In genomic region chr3:141708367-141708766, GRCh38 we compare ENCODE assay signal across 2 cellular contexts.
TF ChIP-seq lines count a peak whose summit lies in the region.

No MANE protein-coding gene starts in this region.

TF ChIP-seq in K562, 482 proteins besides CTCF, POLR2A, EP300 and RAD21:
- peak; percentile 51 for TF ChIP-seq USF2 (CRISPR knock-in tag; IDR thresholded peaks at IDR 0.05)
- TF ChIP-seq CUX1 (CRISPR knock-in tag; IDR thresholded peaks at IDR 0.05): no peak
- peak; percentile 48; the same call in 1 of the 2 replicates for TF ChIP-seq RAD51 (IDR thresholded peaks at IDR 0.05; ENCODE audit: borderline replicate concordance, low read depth)
- no peak for TF ChIP-seq RERE (CRISPR knock-in tag; IDR thresholded peaks at IDR 0.05; ENCODE audit: borderline replicate concordance)
- no peak for TF ChIP-seq ZNF217 (CRISPR knock-in tag; IDR thresholded peaks at IDR 0.05)
- TF ChIP-seq CEBPB (tag; IDR thresholded peaks at IDR 0.05): peak; percentile 13; the same call in 1 of the 2 replicates
- peak; percentile 40 for TF ChIP-seq USF1 (CRISPR knock-in tag; IDR thresholded peaks at IDR 0.05)
- no peak for TF ChIP-seq KDM5B (IDR thresholded peaks at IDR 0.05; ENCODE audit: insufficient replicate concordance, low read depth, low read length)
- TF ChIP-seq C11orf30 (IDR thresholded peaks at IDR 0.05; ENCODE audit: low read depth): no peak
- no peak for TF ChIP-seq NFIC (IDR thresholded peaks at IDR 0.05)

TF ChIP-seq in WTC11, 78 proteins besides CTCF, POLR2A, EP300 and RAD21:
- TF ChIP-seq ZNF219 (CRISPR knock-in tag; IDR thresholded peaks at IDR 0.05; ENCODE audit: borderline replicate concordance): no peak
- no peak for TF ChIP-seq ZSCAN18 (CRISPR knock-in tag; IDR thresholded peaks at IDR 0.05)
- TF ChIP-seq ZNF121 (CRISPR knock-in tag; IDR thresholded peaks at IDR 0.05): no peak
- TF ChIP-seq ZNF416 (CRISPR knock-in tag; IDR thresholded peaks at IDR 0.05): no peak
- no peak for TF ChIP-seq E2F4 (CRISPR knock-in tag; IDR thresholded peaks at IDR 0.05; ENCODE audit: borderline replicate concordance, low read depth)
- TF ChIP-seq ATF6 (CRISPR knock-in tag; IDR thresholded peaks at IDR 0.05): no peak
- TF ChIP-seq ARID4B (CRISPR knock-in tag; IDR thresholded peaks at IDR 0.05; ENCODE audit: borderline replicate concordance): no peak
- no peak for TF ChIP-seq USF1 (CRISPR knock-in tag; IDR thresholded peaks at IDR 0.05)
- no peak for TF ChIP-seq ZNF138 (CRISPR knock-in tag; conservative IDR thresholded peaks at IDR 0.05)
- no peak for TF ChIP-seq ZNF396 (CRISPR knock-in tag; IDR thresholded peaks at IDR 0.05; ENCODE audit: borderline replicate concordance)
- TF ChIP-seq CREM (CRISPR knock-in tag; IDR thresholded peaks at IDR 0.05): no peak
- no peak for TF ChIP-seq ETV6 (CRISPR knock-in tag; IDR thresholded peaks at IDR 0.05)
- no peak for TF ChIP-seq ZNF512 (CRISPR knock-in tag; IDR thresholded peaks at IDR 0.05; ENCODE audit: borderline replicate concordance)
- TF ChIP-seq MXD4 (CRISPR knock-in tag; IDR thresholded peaks at IDR 0.05; ENCODE audit: borderline replicate concordance): no peak
- TF ChIP-seq GRHL2 (CRISPR knock-in tag; IDR thresholded peaks at IDR 0.05; ENCODE audit: insufficient replicate concordance, severe bottlenecking): no peak
- no peak for TF ChIP-seq ATF2 (CRISPR knock-in tag; IDR thresholded peaks at IDR 0.05; ENCODE audit: borderline replicate concordance, low read depth)
- no peak for TF ChIP-seq E2F5 (CRISPR knock-in tag; IDR thresholded peaks at IDR 0.05)
- no peak for TF ChIP-seq ZNF232 (CRISPR knock-in tag; IDR thresholded peaks at IDR 0.05)
- no peak for TF ChIP-seq RORB (CRISPR knock-in tag; IDR thresholded peaks at IDR 0.05)
- no peak for TF ChIP-seq ZMAT4 (CRISPR knock-in tag; IDR thresholded peaks at IDR 0.05)
